Comparison of ENCODE assay signal across 18 cellular contexts in genomic region chr3:197700095-197700494, GRCh38.
"Had no signal": no experiment of that assay in that cellular context is flagged by ENCODE, and none has a peak within 500 bp of the region (broad histone marks: within the 10 kb centered on the region; RNA-seq: fewer than 3 reads in every experiment).

No MANE protein-coding gene starts in this region.

- ATAC-seq: activated CD8-positive, alpha-beta memory T cell treated with anti-CD3 and anti-CD28 coated beads, Interleukin-2, amount 10 ng/mL, durations not matched to agents 7 days and 5 days; effector memory CD8-positive, alpha-beta T cell; natural killer cell; pancreas; right lobe of liver; stimulated activated effector memory CD8-positive, alpha-beta T cell treated with anti-CD3 and anti-CD28 coated beads, Interleukin-12 subunit alpha, Interleukin-12 subunit beta, amount 100 ng/mL, for 72 hours had no signal

- DNase-seq: activated CD4-positive, alpha-beta T cell treated with anti-CD3 and anti-CD28 coated beads for 1 hour; activated CD4-positive, alpha-beta T cell treated with anti-CD3 and anti-CD28 coated beads, Interleukin-2, amount 50 U/mL, for 48 hours; activated CD8-positive, alpha-beta memory T cell treated with anti-CD3 and anti-CD28 coated beads, Interleukin-2, amount 10 ng/mL, durations not matched to agents 7 days and 5 days; amniotic stem cell; effector memory CD8-positive, alpha-beta T cell; foreskin melanocyte; glutamatergic neuron; left ventricle myocardium inferior; mammary epithelial cell; natural killer cell; pancreas; right lobe of liver; stimulated activated CD4-positive, alpha-beta T cell treated with anti-CD3 and anti-CD28 coated beads, Interleukin-4, amount 100 ng/mL, for 24 hours; WERI-Rb-1 had no signal

- H3K4me1 Mint-ChIP-seq: activated CD8-positive, alpha-beta memory T cell treated with anti-CD3 and anti-CD28 coated beads, Interleukin-2, amount 10 ng/mL, durations not matched to agents 7 days and 5 days; natural killer cell had no signal

- H3K4me3 Mint-ChIP-seq: activated CD8-positive, alpha-beta memory T cell treated with anti-CD3 and anti-CD28 coated beads, Interleukin-2, amount 10 ng/mL, durations not matched to agents 7 days and 5 days; activated naive CD8-positive, alpha-beta T cell; effector memory CD8-positive, alpha-beta T cell; natural killer cell; stimulated activated effector memory CD8-positive, alpha-beta T cell treated with anti-CD3 and anti-CD28 coated beads, Interleukin-12 subunit alpha, Interleukin-12 subunit beta, amount 100 ng/mL, for 72 hours had no signal

- H3K27ac ChIP-seq: left ventricle myocardium inferior, pancreas, right lobe of liver, thoracic aorta, upper lobe of left lung, WERI-Rb-1 had no signal

- H3K27me3 Mint-ChIP-seq: activated CD8-positive, alpha-beta memory T cell treated with anti-CD3 and anti-CD28 coated beads, Interleukin-2, amount 10 ng/mL, durations not matched to agents 7 days and 5 days; activated naive CD8-positive, alpha-beta T cell; effector memory CD8-positive, alpha-beta T cell had no signal

- H3K27me3 ChIP-seq: pancreas, right lobe of liver, upper lobe of left lung had no signal

- H3K27ac Mint-ChIP-seq: activated CD8-positive, alpha-beta memory T cell treated with anti-CD3 and anti-CD28 coated beads, Interleukin-2, amount 10 ng/mL, durations not matched to agents 7 days and 5 days; activated naive CD8-positive, alpha-beta T cell; stimulated activated effector memory CD8-positive, alpha-beta T cell treated with anti-CD3 and anti-CD28 coated beads, Interleukin-12 subunit alpha, Interleukin-12 subunit beta, amount 100 ng/mL, for 72 hours had no signal

- H3K9me3 Mint-ChIP-seq: effector memory CD8-positive, alpha-beta T cell; natural killer cell; stimulated activated effector memory CD8-positive, alpha-beta T cell treated with anti-CD3 and anti-CD28 coated beads, Interleukin-12 subunit alpha, Interleukin-12 subunit beta, amount 100 ng/mL, for 72 hours had no signal

- H3K4me3 ChIP-seq: left ventricle myocardium inferior, pancreas, right lobe of liver, thoracic aorta, upper lobe of left lung had no signal

- H3K4me1 ChIP-seq: left ventricle myocardium inferior, pancreas, right lobe of liver, upper lobe of left lung had no signal

- H3K9me3 ChIP-seq: left ventricle myocardium inferior, pancreas, right lobe of liver, thoracic aorta, upper lobe of left lung had no signal
